8 cellular contexts compared by ENCODE assay signal in genomic region chr3:12841085-12841969, GRCh38. TPM values are rescaled to one million over a fixed set of nuclear protein-coding genes. Genes with fewer than 3 reads are reported as not detected.
DNase-seq lines count a peak whose midpoint lies in the region; ATAC-seq and TF ChIP-seq lines count a peak whose summit lies in the region.

Gene RPL32, minus strand, starts transcription at chr3:12841565. Its CDS starts 1,328 bp downstream, at chr3:12840237.

- H3K9me3 ChIP-seq in gastroesophageal sphincter (no peaks in the 10 kb centered on the region), neutrophil (no peaks in the 10 kb centered on the region)

- TF ChIP-seq POLR2A in gastroesophageal sphincter (IDR thresholded peaks at IDR 0.05): peak; percentile 78 to 89

- WGBS in gastroesophageal sphincter (ENCODE audit: low coverage in 1 of 2), 2 donors: 0% methylated on average over 19 to 21 of the region's 48 CpGs

- no peak for TF ChIP-seq EP300 in gastroesophageal sphincter (IDR thresholded peaks at IDR 0.05)

- peak; percentile 91 for DNase-seq in GM04504 (ENCODE audit: low read depth)
- peak; percentile 92 for DNase-seq in HFF-Myc (ENCODE audit: extremely low read depth, low read depth)
- peak; percentile 95 for DNase-seq in MV-4-11 (lab: John Stamatoyannopoulos, UW)
- DNase-seq in SK-MEL-5 (ENCODE audit: low read depth, low spot score): peak; percentile 95
- peak; percentile 86 for DNase-seq in activated naive CD4-positive, alpha-beta T cell treated with Interleukin-2 at 50 U/mL for 16 hours
- DNase-seq in substantia nigra (lab: John Stamatoyannopoulos, UW): peak; percentile 29 to 88 (median 78)

- peaks cover 0 to 38% of the 10 kb centered on the region in 2 donors for H3K36me3 ChIP-seq in gastroesophageal sphincter
- peaks cover 33% of the 10 kb centered on the region for H3K36me3 ChIP-seq in neutrophil

- H3K4me3 ChIP-seq in HFF-Myc (replicated peaks; ENCODE audit: low read depth, low read length) (peak within 1 kb of the TSS; percentile 79), gastroesophageal sphincter (peak within 1 kb of the TSS; percentile 79 to 82), neutrophil (ENCODE audit: low read depth in 1 of 2, low read length in 1 of 2) (peak within 1 kb of the TSS; percentile 76 to 93)

- in situ Hi-C loops in SK-MEL-5 (cut with HindIII; ENCODE audit: low pct_unique_long_range_greater_than_20kb, low sequenced_read_pairs): no loop called here

- TF ChIP-seq CTCF in HFF-Myc (IDR thresholded peaks at IDR 0.05; ENCODE audit: low read depth, low read length, missing control alignments) (peak; percentile 72), gastroesophageal sphincter (IDR thresholded peaks at IDR 0.05) (peak; percentile 80 to 91 (median 86)), neutrophil (IDR thresholded peaks at IDR 0.05) (peak; percentile 91)

- ATAC-seq in gastroesophageal sphincter: peak; percentile 95

- peaks cover 0 to 45% (median 14%) of the 10 kb centered on the region in 3 donors for H3K4me1 ChIP-seq in gastroesophageal sphincter
- H3K4me1 ChIP-seq in neutrophil (ENCODE audit: control insufficient read depth in 1 of 2, insufficient read depth in 1 of 2, low read depth in 1 of 2, low read length in 1 of 2): peaks cover 15 to 21% of the 10 kb centered on the region in 2 experiments

- H3K27me3 ChIP-seq in gastroesophageal sphincter (no peaks in the 10 kb centered on the region), neutrophil (no peaks in the 10 kb centered on the region)

- H3K27ac ChIP-seq in gastroesophageal sphincter (peak within 1 kb of the TSS; percentile 79 to 94 (median 88)), neutrophil (peak within 1 kb of the TSS; percentile 93), substantia nigra (ENCODE audit: low read depth, low read length, poor library complexity, severe bottlenecking) (peak within 1 kb of the TSS; percentile 95)

RNA-seq across cellular contexts. Expression of gene RPL32, which starts in this region (rescaled TPM):
- total RNA-seq in SK-MEL-5 (2014; rRNA removed; shearing (Covaris generic)): 3,441 and 3,581 TPM in 2 replicates
- 1,229 and 1,284 TPM in 2 replicates for polyA plus RNA-seq in SK-MEL-5 (2015; cell fraction: cytosol; rRNA removed)
- polyA plus RNA-seq in SK-MEL-5 (2015; cell fraction: nucleus; rRNA removed): 323 and 338 TPM in 2 replicates
- total RNA-seq in gastroesophageal sphincter: 100 to 1,000 TPM; 679 to 924 (median 775) TPM

Comparison
In these comparisons a context has a peak if more than half of its experiments do, and no peak if none do; other contexts are left out.
1. Peak in every context shown above with its lines: DNase-seq, ATAC-seq, H3K4me3 ChIP-seq and H3K27ac ChIP-seq.